ENCODE assay signal across 32 cellular contexts in the genomic region with DNA sequence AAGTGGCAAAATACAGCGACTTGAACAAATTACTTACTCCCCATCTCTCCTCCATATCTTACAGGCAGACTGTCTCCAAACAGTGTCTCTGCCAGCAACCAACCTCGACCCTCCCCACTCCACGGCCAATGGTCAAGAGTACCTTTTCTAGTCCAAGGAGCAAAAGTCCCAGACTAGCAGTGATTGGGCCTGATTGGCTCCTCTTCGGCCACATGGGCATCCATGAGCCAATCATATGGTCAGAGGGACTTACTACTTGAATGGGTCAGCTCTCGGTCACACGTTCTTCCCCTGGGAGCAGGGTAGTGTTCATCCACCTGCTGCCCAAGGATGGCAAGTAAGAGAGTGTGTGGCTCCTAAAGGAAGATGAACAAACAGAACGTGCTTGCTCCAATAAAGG.
DNase-seq lines count a peak whose midpoint lies in the region; ATAC-seq, FAIRE-seq and TF ChIP-seq lines count a peak whose summit lies in the region.
"Had no signal": no experiment of that assay in that cellular context is flagged by ENCODE, and none has a peak within 500 bp of the region (broad histone marks: within the 10 kb centered on the region; RNA-seq: fewer than 3 reads in every experiment).

No MANE protein-coding gene starts in this region.

- no peak for TF ChIP-seq POLR2A in GM12878 (IDR thresholded peaks at IDR 0.05; ENCODE audit: low read depth, low read length)

- H3K4me2 ChIP-seq in GM12878 (ENCODE audit: control insufficient read depth, insufficient read depth): no peak overlapping the region

- H3K27ac ChIP-seq in GM12878 (ENCODE audit: control insufficient read depth, insufficient read depth) (no peak overlapping the region), upper lobe of right lung (no peak overlapping the region)
- H3K27ac ChIP-seq: gastroesophageal sphincter, ovary, skin epidermis, testis, uterus had no signal

- no peaks in the 10 kb centered on the region for H3K27me3 Mint-ChIP-seq in activated T-cell treated with anti-CD3 and anti-CD28 coated beads, Interleukin-2, amount 50 U/mL, for 24 hours
- no peaks in the 10 kb centered on the region for H3K27me3 Mint-ChIP-seq in activated T-cell treated with anti-CD3 and anti-CD28 coated beads, Interleukin-2, amount 50 U/mL, for 72 hours (ENCODE audit: low read depth)
- H3K27me3 Mint-ChIP-seq in nephron progenitor cell (ENCODE audit: low read depth, poor library complexity): peaks cover 19% of the 10 kb centered on the region
- H3K27me3 Mint-ChIP-seq: activated CD4-positive, alpha-beta T cell treated with anti-CD3 and anti-CD28 coated beads for 36 hours had no signal

- TF ChIP-seq EP300 in GM12878 (IDR thresholded peaks at IDR 0.05; ENCODE audit: borderline replicate concordance in 1 of 2, control insufficient read depth in 1 of 2, low read depth in 2 of 2, low read length in 2 of 2): no peak

- TF ChIP-seq CTCF in GM12878 (IDR thresholded peaks at IDR 0.05 in 2 of 3, conservative IDR thresholded peaks at IDR 0.05 in 1 of 3; ENCODE audit: control insufficient read depth in 2 of 3, extremely low read depth in 1 of 3, insufficient read depth in 1 of 3, low read depth in 3 of 3, low read length in 3 of 3) (no peak), nephron progenitor cell (IDR thresholded peaks at IDR 0.05) (no peak), upper lobe of right lung (IDR thresholded peaks at IDR 0.05) (no peak)

- no peaks in the 10 kb centered on the region for H3K36me3 Mint-ChIP-seq in activated T-cell treated with anti-CD3 and anti-CD28 coated beads, Interleukin-2, amount 50 U/mL, for 24 hours (ENCODE audit: low read depth)
- no peaks in the 10 kb centered on the region for H3K36me3 Mint-ChIP-seq in activated T-cell treated with anti-CD3 and anti-CD28 coated beads, Interleukin-2, amount 50 U/mL, for 72 hours (ENCODE audit: insufficient read depth in 2 of 2)
- no peaks in the 10 kb centered on the region for H3K36me3 Mint-ChIP-seq in nephron progenitor cell (ENCODE audit: low read depth)
- H3K36me3 Mint-ChIP-seq: activated naive CD4-positive, alpha-beta T cell treated with anti-CD3 and anti-CD28 coated beads, Interleukin-2, amount 10 ng/mL, durations not matched to agents 7 days and 5 days; brain; CD4-positive, CD25-positive, alpha-beta regulatory T cell; natural killer cell treated with Interleukin-12 subunit alpha and Interleukin-12 subunit beta and Interleukin-15 and Interleukin-18, amount 100 ng/mL, for 72 hours had no signal

- no peaks in the 10 kb centered on the region for H4K20me1 ChIP-seq in GM12878 (ENCODE audit: control insufficient read depth, insufficient read depth)

- H3K27ac Mint-ChIP-seq in activated T-cell treated with anti-CD3 and anti-CD28 coated beads, Interleukin-2, amount 50 U/mL, for 24 hours: no peak overlapping the region
- H3K27ac Mint-ChIP-seq in activated T-cell treated with anti-CD3 and anti-CD28 coated beads, Interleukin-2, amount 50 U/mL, for 72 hours: no peak overlapping the region
- peak overlapping the region; percentile 2 for H3K27ac Mint-ChIP-seq in nephron progenitor cell
- H3K27ac Mint-ChIP-seq: activated CD4-positive, alpha-beta T cell treated with anti-CD3 and anti-CD28 coated beads for 36 hours; activated naive CD4-positive, alpha-beta T cell treated with anti-CD3 and anti-CD28 coated beads, Interleukin-2, amount 10 ng/mL, durations not matched to agents 7 days and 5 days; brain; natural killer cell treated with Interleukin-12 subunit alpha and Interleukin-12 subunit beta and Interleukin-15 and Interleukin-18, amount 100 ng/mL, for 72 hours; T-helper 17 cell had no signal

- peak; percentile 20 for DNase-seq in activated T-cell treated with anti-CD3 and anti-CD28 coated beads, Interleukin-2, amount 50 U/mL, for 24 hours
- DNase-seq in activated T-cell treated with anti-CD3 and anti-CD28 coated beads, Interleukin-2, amount 50 U/mL, for 72 hours: no peak
- DNase-seq in GM12878 (ENCODE audit: low read depth, low spot score): no peak
- no peak for DNase-seq in nephron progenitor cell
- peak; percentile 15 for DNase-seq in upper lobe of right lung
- no peak for DNase-seq in H4 (ENCODE audit: low spot score)
- DNase-seq: activated CD4-positive, alpha-beta T cell treated with anti-CD3 and anti-CD28 coated beads for 36 hours; activated naive CD4-positive, alpha-beta T cell treated with anti-CD3 and anti-CD28 coated beads, Interleukin-2, amount 10 ng/mL, durations not matched to agents 7 days and 5 days; AML-193; amniotic stem cell; Calu3; CD4-positive, CD25-positive, alpha-beta regulatory T cell; cerebellar nuclear complex; kidney glomerular epithelial cell; MV-4-11; NCI-H1436 treated with DMSO at 0.1 percent for 48 hours; NCI-H2081 treated with DMSO at 0.1 percent for 48 hours; NCI-H2227 treated with DMSO at 0.1 percent for 48 hours; NCI-H526; Right ventricle myocardium superior; stimulated activated naive CD4-positive, alpha-beta T cell treated with Interleukin-2 at 50 U/mL for 16 hours; T-helper 17 cell; testis; uterus had no signal

- H3K4me1 ChIP-seq in GM12878 (ENCODE audit: control insufficient read depth, insufficient read depth, low read length) (peaks cover 7% of the 10 kb centered on the region), upper lobe of right lung (no peaks in the 10 kb centered on the region)
- H3K4me1 ChIP-seq: gastroesophageal sphincter, testis, uterus had no signal

- no peak overlapping the region for H3K9ac ChIP-seq in GM12878 (ENCODE audit: control insufficient read depth, insufficient read depth, low read length)

- H3K79me2 ChIP-seq in GM12878 (ENCODE audit: control insufficient read depth, insufficient read depth, low read length): no peaks in the 10 kb centered on the region

- no peaks in the 10 kb centered on the region for H3K27me3 ChIP-seq in GM12878 (replicated peaks in 1 of 2; ENCODE audit: control insufficient read depth in 2 of 2, insufficient read depth in 2 of 2, low read length in 1 of 2)
- peaks cover 6% of the 10 kb centered on the region for H3K27me3 ChIP-seq in upper lobe of right lung
- H3K27me3 ChIP-seq: ovary, testis, uterus had no signal

- no peaks in the 10 kb centered on the region for H3K9me3 Mint-ChIP-seq in activated T-cell treated with anti-CD3 and anti-CD28 coated beads, Interleukin-2, amount 50 U/mL, for 24 hours
- H3K9me3 Mint-ChIP-seq in activated T-cell treated with anti-CD3 and anti-CD28 coated beads, Interleukin-2, amount 50 U/mL, for 72 hours: no peaks in the 10 kb centered on the region
- H3K9me3 Mint-ChIP-seq in nephron progenitor cell: no peaks in the 10 kb centered on the region
- H3K9me3 Mint-ChIP-seq: activated naive CD4-positive, alpha-beta T cell treated with anti-CD3 and anti-CD28 coated beads, Interleukin-2, amount 10 ng/mL, durations not matched to agents 7 days and 5 days; CD4-positive, CD25-positive, alpha-beta regulatory T cell; natural killer cell treated with Interleukin-12 subunit alpha and Interleukin-12 subunit beta and Interleukin-15 and Interleukin-18, amount 100 ng/mL, for 72 hours had no signal

- FAIRE-seq in GM12878 (lab: Jason Lieb, UNC): no peak

- POLR2A ChIA-PET in GM12878 (lab: Charles Lee): no interaction called here

- intact Hi-C loops in GM12878 (cut with micrococcal nuclease; ENCODE audit: unreplicated experiment) (no loop called here), upper lobe of right lung (cut with DNase I) (no loop called here)

- RAD21 ChIA-PET in GM12878 (lab: Charles Lee; ENCODE audit: unreplicated experiment): no interaction called here

- CTCF ChIA-PET in GM12878 (lab: Yijun Ruan, JAX): no interaction called here

- SMC1A ChIA-PET in GM12878 (lab: Charles Lee; ENCODE audit: uncharacterized antibody, unreplicated experiment): no interaction called here

- no TSS peak for BruUV-seq in GM12878 (replicated peaks; lab: Mats Ljungman, UMichigan)

- H3K4me3 Mint-ChIP-seq in activated T-cell treated with anti-CD3 and anti-CD28 coated beads, Interleukin-2, amount 50 U/mL, for 24 hours: no peak overlapping the region
- H3K4me3 Mint-ChIP-seq in activated T-cell treated with anti-CD3 and anti-CD28 coated beads, Interleukin-2, amount 50 U/mL, for 72 hours: no peak overlapping the region
- H3K4me3 Mint-ChIP-seq in nephron progenitor cell: no peak overlapping the region
- H3K4me3 Mint-ChIP-seq: activated CD4-positive, alpha-beta T cell treated with anti-CD3 and anti-CD28 coated beads for 36 hours; activated naive CD4-positive, alpha-beta T cell treated with anti-CD3 and anti-CD28 coated beads, Interleukin-2, amount 10 ng/mL, durations not matched to agents 7 days and 5 days; brain; natural killer cell treated with Interleukin-12 subunit alpha and Interleukin-12 subunit beta and Interleukin-15 and Interleukin-18, amount 100 ng/mL, for 72 hours; T-helper 17 cell had no signal

- H2AFZ ChIP-seq in GM12878 (ENCODE audit: control insufficient read depth, low read depth, low read length): no peak overlapping the region

- in situ Hi-C loops in GM12878 (cut with MboI): no loop called here

- ATAC-seq in activated T-cell treated with anti-CD3 and anti-CD28 coated beads, Interleukin-2, amount 50 U/mL, for 72 hours (replicated peaks in 1 of 2): no peak
- no peak for ATAC-seq in GM12878
- no peak for ATAC-seq in upper lobe of right lung
- ATAC-seq in HG03045 (IDR thresholded peaks at IDR 0.05; ENCODE audit: unreplicated experiment): no peak
- no peak for ATAC-seq in HG03108 (IDR thresholded peaks at IDR 0.05; ENCODE audit: unreplicated experiment)
- ATAC-seq: activated CD4-positive, alpha-beta T cell treated with anti-CD3 and anti-CD28 coated beads for 36 hours; gastroesophageal sphincter; natural killer cell treated with Interleukin-12 subunit alpha and Interleukin-12 subunit beta and Interleukin-15 and Interleukin-18, amount 100 ng/mL, for 72 hours; SK-N-SH treated with all-trans-retinoic acid at 6 μM for 48 hours; T-helper 17 cell had no signal

- no peak for TF ChIP-seq RAD21 in GM12878 (IDR thresholded peaks at IDR 0.05; ENCODE audit: insufficient read depth, low read depth, low read length)

- no peak overlapping the region for H3K4me3 ChIP-seq in GM12878
- H3K4me3 ChIP-seq in upper lobe of right lung: no peak overlapping the region
- H3K4me3 ChIP-seq: gastroesophageal sphincter, ovary, skin epidermis, testis, uterus had no signal

- H3K4me1 Mint-ChIP-seq in activated T-cell treated with anti-CD3 and anti-CD28 coated beads, Interleukin-2, amount 50 U/mL, for 24 hours (ENCODE audit: low read depth): peaks cover 24% of the 10 kb centered on the region
- H3K4me1 Mint-ChIP-seq in activated T-cell treated with anti-CD3 and anti-CD28 coated beads, Interleukin-2, amount 50 U/mL, for 72 hours (ENCODE audit: low read depth): peaks cover 23% of the 10 kb centered on the region
- H3K4me1 Mint-ChIP-seq in nephron progenitor cell: peaks cover 19% of the 10 kb centered on the region

- H3K36me3 ChIP-seq in GM12878 (ENCODE audit: control insufficient read depth in 2 of 2, insufficient read depth in 2 of 2, low read length in 1 of 2) (no peaks in the 10 kb centered on the region), upper lobe of right lung (no peaks in the 10 kb centered on the region)
- H3K36me3 ChIP-seq: gastroesophageal sphincter, ovary, uterus had no signal

- H3K9me3 ChIP-seq in GM12878 (replicated peaks; ENCODE audit: control insufficient read depth, insufficient read depth, low read length) (no peaks in the 10 kb centered on the region), upper lobe of right lung (no peaks in the 10 kb centered on the region)
- H3K9me3 ChIP-seq: gastroesophageal sphincter, ovary, testis, uterus had no signal

- 49% methylated on average over 7 of the region's 7 CpGs for WGBS in GM12878 (ENCODE audit: insufficient coverage, insufficient replicate concordance, low lambda C conversion rate, missing lambda C conversion rate)

Comparison
In these comparisons a context has a peak if more than half of its experiments do, and no peak if none do; other contexts are left out.
1. DNase-seq: peak in activated T-cell treated with anti-CD3 and anti-CD28 coated beads, Interleukin-2, amount 50 U/mL, for 24 hours (single experiment) and upper lobe of right lung (single experiment); none in activated T-cell treated with anti-CD3 and anti-CD28 coated beads, Interleukin-2, amount 50 U/mL, for 72 hours (0 of 2), GM12878 (single experiment), nephron progenitor cell (single experiment) and H4 (single experiment).